ENCODE assay signal across 8 cellular contexts in genomic region chr10:99732033-99732912, GRCh38. TPM values are rescaled to one million over a fixed set of nuclear protein-coding genes. Genes with fewer than 3 reads are reported as not detected.
DNase-seq lines count a peak whose midpoint lies in the region; ATAC-seq and TF ChIP-seq lines count a peak whose summit lies in the region.

Gene COX15 (minus strand): TSS chr10:99732127. CDS start chr10:99732049, 78 bp downstream.
Gene CUTC (plus strand): TSS chr10:99732234. CDS start chr10:99732349, 115 bp downstream.

- peak in 1 of 2 donors; percentile 56 for TF ChIP-seq POLR2A in suprapubic skin (IDR thresholded peaks at IDR 0.05)

- DNase-seq in GM10266 (ENCODE audit: extremely low spot score) (peak; percentile 89), NCI-H1092 (lab: John Stamatoyannopoulos, UW) (peak; percentile 92), globus pallidus (ENCODE audit: low spot score) (peak; percentile 96), nucleus accumbens (lab: John Stamatoyannopoulos, UW) (peak; percentile 50 to 98 (median 94)), suprapubic skin (ENCODE audit: low spot score in 2 of 2) (peak; percentile 97 to 99)

- H3K9me3 Mint-ChIP-seq in activated naive CD4-positive, alpha-beta T cell treated with anti-CD3 and anti-CD28 coated beads, Interleukin-2, amount 50 U/mL, for 24 hours, result no peaks in the 10 kb centered on the region

- peaks cover 26% of the 10 kb centered on the region for H3K4me1 ChIP-seq in suprapubic skin

- H3K27ac ChIP-seq in suprapubic skin, result peak within 1 kb of the TSS; percentile 94

- H3K27me3 ChIP-seq in suprapubic skin, result no peaks in the 10 kb centered on the region

- TF ChIP-seq CTCF in GM10266 (IDR thresholded peaks at IDR 0.05; ENCODE audit: control insufficient read depth, insufficient read depth, low read depth, missing control alignments) (peak; percentile 28), suprapubic skin (IDR thresholded peaks at IDR 0.05) (peak in 1 of 2 donors; percentile 37)

- H3K4me3 ChIP-seq in suprapubic skin, result peak within 1 kb of the TSS; percentile 73

- no peak for TF ChIP-seq EP300 in suprapubic skin (IDR thresholded peaks at IDR 0.05)

- no peaks in the 10 kb centered on the region for H3K9me3 ChIP-seq in suprapubic skin

- WGBS in suprapubic skin, result 0% methylated on average over 31 of the region's 76 CpGs

- no peaks in the 10 kb centered on the region for H3K27me3 Mint-ChIP-seq in activated naive CD4-positive, alpha-beta T cell treated with anti-CD3 and anti-CD28 coated beads, Interleukin-2, amount 50 U/mL, for 24 hours

- H3K36me3 ChIP-seq in suprapubic skin, result peaks cover 22% of the 10 kb centered on the region

- peak within 1 kb of the TSS; percentile 99 for H3K27ac Mint-ChIP-seq in activated naive CD4-positive, alpha-beta T cell treated with anti-CD3 and anti-CD28 coated beads, Interleukin-2, amount 50 U/mL, for 24 hours

- H3K4me1 Mint-ChIP-seq in activated naive CD4-positive, alpha-beta T cell treated with anti-CD3 and anti-CD28 coated beads, Interleukin-2, amount 50 U/mL, for 24 hours, result peaks cover 38% of the 10 kb centered on the region

- ATAC-seq in HG02610 (IDR thresholded peaks at IDR 0.05; ENCODE audit: unreplicated experiment) (peak; percentile 86), SK-N-SH treated with all-trans-retinoic acid at 6 μM for 48 hours (peak; percentile 95)

- peak within 1 kb of the TSS; percentile 100 for H3K4me3 Mint-ChIP-seq in activated naive CD4-positive, alpha-beta T cell treated with anti-CD3 and anti-CD28 coated beads, Interleukin-2, amount 50 U/mL, for 24 hours

- H3K36me3 Mint-ChIP-seq in activated naive CD4-positive, alpha-beta T cell treated with anti-CD3 and anti-CD28 coated beads, Interleukin-2, amount 50 U/mL, for 24 hours, result peaks cover 16% of the 10 kb centered on the region

TF ChIP-seq in SK-N-SH treated with all-trans-retinoic acid at 6 μM for 48 hours, 23 proteins besides CTCF, POLR2A, EP300 and RAD21 (continues in another document):
- TF ChIP-seq POU6F1 (CRISPR knock-in tag; IDR thresholded peaks at IDR 0.05; ENCODE audit: borderline replicate concordance, low read depth) (no peak), ZFP30 (CRISPR knock-in tag; IDR thresholded peaks at IDR 0.05) (peak; percentile 30; the same call in 1 of the 2 replicates), ZC3H10 (CRISPR knock-in tag; IDR thresholded peaks at IDR 0.05) (no peak), PATZ1 (CRISPR knock-in tag; IDR thresholded peaks at IDR 0.05; ENCODE audit: borderline replicate concordance) (no peak), OSR1 (CRISPR knock-in tag; IDR thresholded peaks at IDR 0.05) (no peak), CSDC2 (CRISPR knock-in tag; IDR thresholded peaks at IDR 0.05) (peak; percentile 43; the same call in 1 of the 2 replicates), ZNF70 (CRISPR knock-in tag; IDR thresholded peaks at IDR 0.05) (0 out of 2 replicates have a peak, but pooled peaks have one; percentile 46), SNAI2 (CRISPR knock-in tag; IDR thresholded peaks at IDR 0.05) (peak; percentile 84; the same call in 1 of the 2 replicates), BACH2 (CRISPR knock-in tag; IDR thresholded peaks at IDR 0.05; ENCODE audit: borderline replicate concordance) (no peak), PPARA (CRISPR knock-in tag; IDR thresholded peaks at IDR 0.05; ENCODE audit: borderline replicate concordance) (no peak), GLIS3 (CRISPR knock-in tag; IDR thresholded peaks at IDR 0.05) (no peak), ARNTL (CRISPR knock-in tag; IDR thresholded peaks at IDR 0.05; ENCODE audit: borderline replicate concordance, low read depth) (no peak), ZNF565 (CRISPR knock-in tag; conservative IDR thresholded peaks at IDR 0.05; ENCODE audit: low read depth) (no peak), ZNF8 (CRISPR knock-in tag; IDR thresholded peaks at IDR 0.05) (no peak), TCF4 (CRISPR knock-in tag; IDR thresholded peaks at IDR 0.05; ENCODE audit: borderline replicate concordance) (no peak), RARB (CRISPR knock-in tag; IDR thresholded peaks at IDR 0.05) (no peak), TOX (CRISPR knock-in tag; IDR thresholded peaks at IDR 0.05; ENCODE audit: borderline replicate concordance) (no peak), CREB5 (CRISPR knock-in tag; IDR thresholded peaks at IDR 0.05; ENCODE audit: low read depth) (no peak), ESRRG (CRISPR knock-in tag; IDR thresholded peaks at IDR 0.05) (no peak), CSRNP3 (CRISPR knock-in tag; IDR thresholded peaks at IDR 0.05) (no peak), ISL1 (CRISPR knock-in tag; IDR thresholded peaks at IDR 0.05) (no peak), ZFP3 (CRISPR knock-in tag; IDR thresholded peaks at IDR 0.05) (0 out of 2 replicates have a peak, but pooled peaks have one; percentile 47)

RNA-seq across cellular contexts. Expression of gene COX15, which starts in this region (rescaled TPM):
- total RNA-seq in suprapubic skin, result 10 to 100 TPM; 20.2 to 30.1 (median 25.6) TPM

RNA-seq across cellular contexts. Expression of gene CUTC, which starts in this region (rescaled TPM):
- 10 to 100 TPM; 10.3 to 27.4 (median 15.1) TPM for total RNA-seq in suprapubic skin

Comparison
In these comparisons a context has a peak if more than half of its experiments do, and no peak if none do; other contexts are left out.
1. Peak in every context shown above with its lines: DNase-seq, ATAC-seq, H3K4me3 ChIP-seq and H3K27ac ChIP-seq.